Comparison of ENCODE assay signal across 8 cellular contexts in the genomic region with DNA sequence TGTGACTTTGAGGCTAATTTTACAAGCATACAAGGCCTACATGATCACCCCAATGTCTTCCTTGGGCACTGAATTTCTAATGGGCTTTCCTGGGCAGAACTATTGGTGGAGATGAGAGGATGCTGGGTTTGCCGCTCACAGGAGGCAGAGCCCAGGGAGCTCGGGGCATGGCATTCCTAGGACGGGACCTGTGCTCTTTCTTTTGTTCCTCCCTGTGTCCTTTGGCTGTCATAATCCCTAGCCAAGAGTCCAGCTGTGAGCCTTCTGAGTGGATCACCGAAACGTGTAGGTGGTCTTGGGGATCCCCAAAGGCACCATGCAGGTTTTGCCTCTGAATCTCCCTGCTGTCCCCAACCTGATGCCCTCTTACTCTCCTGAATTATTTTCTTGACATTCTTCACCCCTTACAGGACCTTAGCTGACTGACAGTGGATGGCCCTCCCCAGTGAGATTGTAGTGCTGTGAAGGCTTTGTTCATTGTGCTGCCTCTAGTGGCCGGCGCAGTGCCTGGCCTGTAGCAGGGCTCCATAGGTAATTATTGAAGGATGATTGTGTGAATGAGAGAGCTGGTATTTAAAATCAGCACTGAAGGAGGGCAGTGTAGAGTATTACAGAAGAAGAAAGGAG.
DNase-seq lines count a peak whose midpoint lies in the region; ATAC-seq and TF ChIP-seq lines count a peak whose summit lies in the region.
"Had no signal": no experiment of that assay in that cellular context is flagged by ENCODE, and none has a peak within 500 bp of the region (broad histone marks: within the 10 kb centered on the region; RNA-seq: fewer than 3 reads in every experiment).

No MANE protein-coding gene starts in this region.

- CTCF ChIA-PET in RWPE1 (lab: Yijun Ruan, JAX): no interaction called here

- POLR2A ChIA-PET in RWPE1 (lab: Yijun Ruan, JAX; ENCODE audit: low non-redundant PET): no interaction called here

- H3K27ac ChIP-seq in RWPE1: no peak overlapping the region
- H3K27ac ChIP-seq: neutrophil had no signal

- intact Hi-C loops in left colon (cut with DNase I, micrococcal nuclease): no loop called here

- no peak for DNase-seq in RWPE1 (ENCODE audit: low spot score)
- no peak for DNase-seq in left colon
- DNase-seq in NCI-H774 (lab: John Stamatoyannopoulos, UW): no peak
- no peak for DNase-seq in activated gamma-delta T cell (lab: John Stamatoyannopoulos, UW)
- DNase-seq in mesenteric fat pad (ENCODE audit: low spot score): no peak

- ATAC-seq in GM18867 (IDR thresholded peaks at IDR 0.05; ENCODE audit: unreplicated experiment) (peak; percentile 95), HG02884 (IDR thresholded peaks at IDR 0.05; ENCODE audit: unreplicated experiment) (peak; percentile 82), left colon (peak; percentile 51)

- peak; percentile 46 for TF ChIP-seq CTCF in RWPE1 (conservative IDR thresholded peaks at IDR 0.05; ENCODE audit: low read depth)
